In the genomic region with DNA sequence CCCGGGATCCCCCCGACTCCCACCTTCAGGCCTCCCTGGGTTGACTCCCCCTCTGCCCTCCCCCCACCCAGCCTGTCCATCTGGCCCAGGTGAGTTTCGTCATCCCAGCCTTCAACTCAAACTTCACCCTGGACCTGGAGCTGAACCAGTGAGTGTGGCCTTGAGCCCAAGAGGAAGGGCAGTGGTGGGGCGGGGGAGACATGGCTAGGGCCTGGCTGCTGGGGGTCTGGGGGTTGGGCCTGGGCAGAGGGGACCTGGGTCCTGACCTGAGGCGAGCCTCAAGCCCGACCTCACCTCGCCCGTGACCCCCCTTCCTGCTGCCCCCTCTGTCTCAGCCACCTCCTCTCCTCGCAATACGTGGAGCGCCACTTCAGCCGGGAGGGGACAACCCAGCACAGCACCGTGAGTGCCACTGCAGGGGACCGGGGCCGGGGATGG, we compare ENCODE assay signal across 1 cellular context.
TF ChIP-seq lines count a peak whose summit lies in the region.

No MANE protein-coding gene starts in this region.

TF ChIP-seq in HepG2, 621 proteins besides CTCF, POLR2A, EP300 and RAD21 (continued from another document and continues in another):
- TF ChIP-seq, protein P1, sequence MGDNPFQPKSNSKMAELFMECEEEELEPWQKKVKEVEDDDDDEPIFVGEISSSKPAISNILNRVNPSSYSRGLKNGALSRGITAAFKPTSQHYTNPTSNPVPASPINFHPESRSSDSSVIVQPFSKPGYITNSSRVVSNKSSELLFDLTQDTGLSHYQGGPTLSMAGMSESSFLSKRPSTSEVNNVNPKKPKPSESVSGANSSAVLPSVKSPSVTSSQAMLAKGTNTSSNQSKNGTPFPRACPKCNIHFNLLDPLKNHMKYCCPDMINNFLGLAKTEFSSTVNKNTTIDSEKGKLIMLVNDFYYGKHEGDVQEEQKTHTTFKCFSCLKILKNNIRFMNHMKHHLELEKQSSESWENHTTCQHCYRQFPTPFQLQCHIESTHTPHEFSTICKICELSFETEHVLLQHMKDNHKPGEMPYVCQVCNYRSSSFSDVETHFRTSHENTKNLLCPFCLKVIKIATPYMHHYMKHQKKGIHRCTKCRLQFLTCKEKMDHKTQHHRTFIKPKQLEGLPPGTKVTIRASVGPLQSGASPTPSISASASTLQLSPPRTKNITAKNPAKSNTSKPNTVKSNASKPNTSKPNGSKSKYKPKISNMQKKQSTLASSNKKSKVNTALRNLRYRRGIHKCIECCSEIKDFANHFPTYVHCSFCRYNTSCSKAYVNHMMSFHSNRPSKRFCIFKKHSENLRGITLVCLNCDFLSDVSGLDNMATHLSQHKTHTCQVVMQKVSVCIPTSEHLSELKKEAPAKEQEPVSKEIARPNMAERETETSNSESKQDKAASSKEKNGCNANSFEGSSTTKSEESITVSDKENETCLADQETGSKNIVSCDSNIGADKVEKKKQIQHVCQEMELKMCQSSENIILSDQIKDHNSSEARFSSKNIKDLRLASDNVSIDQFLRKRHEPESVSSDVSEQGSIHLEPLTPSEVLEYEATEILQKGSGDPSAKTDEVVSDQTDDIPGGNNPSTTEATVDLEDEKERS (CRISPR knock-in tag; IDR thresholded peaks at IDR 0.05), result no peak
- TF ChIP-seq HOXA3 (CRISPR knock-in tag; IDR thresholded peaks at IDR 0.05), result no peak
- peak; percentile 28; the same call in 1 of the 2 replicates for TF ChIP-seq ZNF644 (CRISPR knock-in tag; IDR thresholded peaks at IDR 0.05; ENCODE audit: low read depth)
- TF ChIP-seq MNT (IDR thresholded peaks at IDR 0.05), result no peak
- TF ChIP-seq, protein P2, sequence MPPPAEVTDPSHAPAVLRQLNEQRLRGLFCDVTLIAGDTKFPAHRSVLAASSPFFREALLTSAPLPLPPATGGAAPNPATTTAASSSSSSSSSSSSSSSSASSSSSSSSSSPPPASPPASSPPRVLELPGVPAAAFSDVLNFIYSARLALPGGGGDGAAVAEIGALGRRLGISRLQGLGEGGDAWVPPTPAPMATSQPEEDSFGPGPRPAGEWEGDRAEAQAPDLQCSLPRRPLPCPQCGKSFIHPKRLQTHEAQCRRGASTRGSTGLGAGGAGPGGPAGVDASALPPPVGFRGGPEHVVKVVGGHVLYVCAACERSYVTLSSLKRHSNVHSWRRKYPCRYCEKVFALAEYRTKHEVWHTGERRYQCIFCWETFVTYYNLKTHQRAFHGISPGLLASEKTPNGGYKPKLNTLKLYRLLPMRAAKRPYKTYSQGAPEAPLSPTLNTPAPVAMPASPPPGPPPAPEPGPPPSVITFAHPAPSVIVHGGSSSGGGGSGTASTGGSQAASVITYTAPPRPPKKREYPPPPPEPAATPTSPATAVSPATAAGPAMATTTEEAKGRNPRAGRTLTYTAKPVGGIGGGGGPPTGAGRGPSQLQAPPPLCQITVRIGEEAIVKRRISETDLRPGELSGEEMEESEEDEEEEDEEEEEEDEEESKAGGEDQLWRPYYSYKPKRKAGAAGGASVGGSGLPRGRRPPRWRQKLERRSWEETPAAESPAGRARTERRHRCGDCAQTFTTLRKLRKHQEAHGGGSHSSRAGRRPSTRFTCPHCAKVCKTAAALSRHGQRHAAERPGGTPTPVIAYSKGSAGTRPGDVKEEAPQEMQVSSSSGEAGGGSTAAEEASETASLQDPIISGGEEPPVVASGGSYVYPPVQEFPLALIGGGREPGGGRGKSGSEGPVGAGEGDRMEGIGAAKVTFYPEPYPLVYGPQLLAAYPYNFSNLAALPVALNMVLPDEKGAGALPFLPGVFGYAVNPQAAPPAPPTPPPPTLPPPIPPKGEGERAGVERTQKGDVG (CRISPR knock-in tag; IDR thresholded peaks at IDR 0.05; ENCODE audit: borderline replicate concordance), result no peak
- TF ChIP-seq SYNCRIP (IDR thresholded peaks at IDR 0.05; ENCODE audit: insufficient read depth, low read depth, low read length), result no peak
- TF ChIP-seq ZNF530 (CRISPR knock-in tag; IDR thresholded peaks at IDR 0.05; ENCODE audit: low read depth), result no peak
- TF ChIP-seq, protein P3, sequence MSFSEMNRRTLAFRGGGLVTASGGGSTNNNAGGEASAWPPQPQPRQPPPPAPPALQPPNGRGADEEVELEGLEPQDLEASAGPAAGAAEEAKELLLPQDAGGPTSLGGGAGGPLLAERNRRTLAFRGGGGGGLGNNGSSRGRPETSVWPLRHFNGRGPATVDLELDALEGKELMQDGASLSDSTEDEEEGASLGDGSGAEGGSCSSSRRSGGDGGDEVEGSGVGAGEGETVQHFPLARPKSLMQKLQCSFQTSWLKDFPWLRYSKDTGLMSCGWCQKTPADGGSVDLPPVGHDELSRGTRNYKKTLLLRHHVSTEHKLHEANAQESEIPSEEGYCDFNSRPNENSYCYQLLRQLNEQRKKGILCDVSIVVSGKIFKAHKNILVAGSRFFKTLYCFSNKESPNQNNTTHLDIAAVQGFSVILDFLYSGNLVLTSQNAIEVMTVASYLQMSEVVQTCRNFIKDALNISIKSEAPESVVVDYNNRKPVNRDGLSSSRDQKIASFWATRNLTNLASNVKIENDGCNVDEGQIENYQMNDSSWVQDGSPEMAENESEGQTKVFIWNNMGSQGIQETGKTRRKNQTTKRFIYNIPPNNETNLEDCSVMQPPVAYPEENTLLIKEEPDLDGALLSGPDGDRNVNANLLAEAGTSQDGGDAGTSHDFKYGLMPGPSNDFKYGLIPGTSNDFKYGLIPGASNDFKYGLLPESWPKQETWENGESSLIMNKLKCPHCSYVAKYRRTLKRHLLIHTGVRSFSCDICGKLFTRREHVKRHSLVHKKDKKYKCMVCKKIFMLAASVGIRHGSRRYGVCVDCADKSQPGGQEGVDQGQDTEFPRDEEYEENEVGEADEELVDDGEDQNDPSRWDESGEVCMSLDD (CRISPR knock-in tag; IDR thresholded peaks at IDR 0.05; ENCODE audit: borderline replicate concordance), result no peak
- TF ChIP-seq HMGXB3 (CRISPR knock-in tag; IDR thresholded peaks at IDR 0.05; ENCODE audit: borderline replicate concordance), result no peak
- TF ChIP-seq ZNF768 (CRISPR knock-in tag; IDR thresholded peaks at IDR 0.05), result no peak
- TF ChIP-seq ZNF546 (CRISPR knock-in tag; conservative IDR thresholded peaks at IDR 0.05), result no peak
- no peak for TF ChIP-seq MYC (CRISPR knock-in tag; IDR thresholded peaks at IDR 0.05; ENCODE audit: borderline replicate concordance)
- no peak for TF ChIP-seq GTF3A (CRISPR knock-in tag; conservative IDR thresholded peaks at IDR 0.05)
- no peak for TF ChIP-seq THAP8 (CRISPR knock-in tag; IDR thresholded peaks at IDR 0.05; ENCODE audit: borderline replicate concordance)
- TF ChIP-seq NCOR1 (IDR thresholded peaks at IDR 0.05; ENCODE audit: borderline replicate concordance, low read length), result 0 out of 2 replicates have a peak, but pooled peaks have one; percentile 33
- no peak for TF ChIP-seq ZKSCAN8 (CRISPR knock-in tag; IDR thresholded peaks at IDR 0.05; ENCODE audit: borderline replicate concordance)
- TF ChIP-seq HNRNPL (IDR thresholded peaks at IDR 0.05; ENCODE audit: low read depth, low read length), result no peak
- no peak for TF ChIP-seq SNAPC4 (CRISPR knock-in tag; IDR thresholded peaks at IDR 0.05)
- no peak for TF ChIP-seq ZSCAN12 (CRISPR knock-in tag; IDR thresholded peaks at IDR 0.05)
- no peak for TF ChIP-seq KDM5A (IDR thresholded peaks at IDR 0.05; ENCODE audit: borderline replicate concordance, low read length)
- peak; percentile 54; the same call in 1 of the 2 replicates for TF ChIP-seq HDAC1 (CRISPR knock-in tag; IDR thresholded peaks at IDR 0.05)
- TF ChIP-seq, protein P4, sequence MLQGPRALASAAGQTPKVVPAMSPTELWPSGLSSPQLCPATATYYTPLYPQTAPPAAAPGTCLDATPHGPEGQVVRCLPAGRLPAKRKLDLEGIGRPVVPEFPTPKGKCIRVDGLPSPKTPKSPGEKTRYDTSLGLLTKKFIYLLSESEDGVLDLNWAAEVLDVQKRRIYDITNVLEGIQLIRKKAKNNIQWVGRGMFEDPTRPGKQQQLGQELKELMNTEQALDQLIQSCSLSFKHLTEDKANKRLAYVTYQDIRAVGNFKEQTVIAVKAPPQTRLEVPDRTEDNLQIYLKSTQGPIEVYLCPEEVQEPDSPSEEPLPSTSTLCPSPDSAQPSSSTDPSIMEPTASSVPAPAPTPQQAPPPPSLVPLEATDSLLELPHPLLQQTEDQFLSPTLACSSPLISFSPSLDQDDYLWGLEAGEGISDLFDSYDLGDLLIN (CRISPR knock-in tag; IDR thresholded peaks at IDR 0.05; ENCODE audit: borderline replicate concordance), result no peak
- TF ChIP-seq THAP7 (CRISPR knock-in tag; IDR thresholded peaks at IDR 0.05), result no peak
- TF ChIP-seq NAIF1 (CRISPR knock-in tag; IDR thresholded peaks at IDR 0.05; ENCODE audit: borderline replicate concordance), result no peak
- TF ChIP-seq ZNF746 (CRISPR knock-in tag; IDR thresholded peaks at IDR 0.05), result no peak
- no peak for TF ChIP-seq ATRX (CRISPR knock-in tag; IDR thresholded peaks at IDR 0.05; ENCODE audit: borderline replicate concordance)
- no peak for TF ChIP-seq SNRNP70 (IDR thresholded peaks at IDR 0.05; ENCODE audit: low read depth, low read length)
